25 cellular contexts compared by ENCODE assay signal in the genomic region with DNA sequence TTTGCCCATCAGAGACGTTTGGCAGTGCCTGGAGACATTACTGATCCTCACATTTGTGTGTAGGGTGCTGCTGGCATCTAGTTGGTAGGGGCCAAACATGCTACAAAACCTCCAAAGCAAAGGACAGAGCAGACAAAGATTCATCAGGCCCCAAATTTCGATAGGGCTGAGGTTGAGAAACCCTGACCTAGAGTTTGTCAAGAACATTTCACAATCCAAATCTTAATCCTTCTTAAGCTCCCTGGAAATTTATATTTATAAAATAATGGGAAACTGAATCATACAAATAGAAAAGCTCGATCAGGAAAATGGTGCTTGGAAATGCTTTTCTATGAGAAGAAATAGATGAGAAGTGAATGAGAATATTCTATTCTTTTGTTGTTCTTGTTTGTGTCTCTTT.
"Had no signal": no experiment of that assay in that cellular context is flagged by ENCODE, and none has a peak within 500 bp of the region (broad histone marks: within the 10 kb centered on the region; RNA-seq: fewer than 3 reads in every experiment).

No MANE protein-coding gene starts in this region.

- H3K4me1 ChIP-seq: ascending aorta, breast epithelium, foreskin keratinocyte, gastrocnemius medialis, heart left ventricle had no signal

- H3K27ac ChIP-seq: ascending aorta, breast epithelium, cardiac muscle cell, coronary artery, dorsolateral prefrontal cortex, foreskin keratinocyte, gastrocnemius medialis, heart left ventricle had no signal

- H3K36me3 ChIP-seq: ascending aorta, breast epithelium, cardiac muscle cell, gastrocnemius medialis, heart left ventricle had no signal

- H3K27me3 ChIP-seq: ascending aorta, breast epithelium, cardiac muscle cell, dorsolateral prefrontal cortex, foreskin keratinocyte, gastrocnemius medialis, heart left ventricle had no signal

- H3K4me3 ChIP-seq: ascending aorta, breast epithelium, cardiac muscle cell, coronary artery, dorsolateral prefrontal cortex, gastrocnemius medialis, heart left ventricle had no signal

- H3K9me3 ChIP-seq: ascending aorta, breast epithelium, gastrocnemius medialis, heart left ventricle had no signal

- DNase-seq: activated CD4-positive, alpha-beta memory T cell treated with anti-CD3 and anti-CD28 coated beads, Interleukin-2, amount 10 ng/mL, durations not matched to agents 7 days and 5 days; activated CD4-positive, alpha-beta T cell treated with anti-CD3 and anti-CD28 coated beads for 1 hour; activated CD4-positive, alpha-beta T cell treated with anti-CD3 and anti-CD28 coated beads for 4 hours; activated CD4-positive, alpha-beta T cell treated with anti-CD3 and anti-CD28 coated beads, Interleukin-2, amount 10 ng/mL, durations not matched to agents 7 days and 5 days; activated CD4-positive, alpha-beta T cell treated with anti-CD3 and anti-CD28 coated beads, Interleukin-2, amount 50 U/mL, for 4 hours; activated CD8-positive, alpha-beta memory T cell treated with anti-CD3 and anti-CD28 coated beads, Interleukin-2, amount 50 U/mL, for 48 hours; activated gamma-delta T cell; activated naive CD4-positive, alpha-beta T cell; activated naive CD4-positive, alpha-beta T cell treated with anti-CD3 and anti-CD28 coated beads, Interleukin-2, amount 10 ng/mL, durations not matched to agents 7 days and 5 days; activated naive CD8-positive, alpha-beta T cell treated with anti-CD3 and anti-CD28 coated beads, Interleukin-2, amount 10 ng/mL, durations not matched to agents 7 days and 5 days; activated T-cell treated with anti-CD3 and anti-CD28 coated beads for 4 hours; activated T-cell treated with anti-CD3 and anti-CD28 coated beads, Interleukin-2, amount 50 U/mL, for 24 hours; activated T-cell treated with anti-CD3 and anti-CD28 coated beads, Interleukin-2, amount 50 U/mL, for 72 hours; dorsolateral prefrontal cortex; effector memory CD4-positive, alpha-beta T cell; endodermal cell; foreskin keratinocyte; gastrocnemius medialis; glutamatergic neuron; heart left ventricle; T-helper 2 cell had no signal
